ENCODE assay signal across 1 cellular context in the genomic region with DNA sequence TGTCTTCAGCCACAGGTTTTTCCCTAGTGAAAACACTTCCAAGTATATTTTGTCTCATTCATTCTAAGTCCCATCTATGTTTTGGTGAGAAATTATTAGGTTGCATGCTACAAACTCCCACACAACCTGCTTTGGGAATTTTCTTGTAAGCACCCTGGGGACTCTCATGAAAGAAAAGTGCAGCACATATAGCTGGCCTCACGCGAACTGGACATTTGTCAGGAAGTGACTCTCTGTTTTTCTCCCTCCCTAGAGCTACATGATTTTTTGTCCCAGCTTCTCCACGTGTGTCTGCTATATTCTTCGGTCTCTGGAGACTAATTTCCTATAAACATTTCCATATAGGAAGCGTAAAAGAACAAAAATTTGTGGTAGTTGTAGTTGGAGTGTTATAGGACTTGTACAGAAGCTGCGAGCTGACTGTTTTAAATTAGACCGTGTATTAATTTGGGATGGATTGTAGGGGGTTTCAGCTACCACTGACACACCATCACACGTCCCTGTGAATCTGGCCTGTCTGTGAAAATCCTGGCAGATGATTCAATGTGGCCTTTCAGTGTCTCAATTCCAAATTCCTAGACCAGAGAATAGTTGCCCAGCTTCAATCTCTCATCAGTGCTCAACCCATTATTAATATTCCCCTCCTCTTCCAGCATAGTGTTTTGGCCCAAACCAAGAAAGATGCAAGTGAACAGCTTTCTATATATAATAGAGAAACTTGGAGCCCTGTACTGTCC.
TF ChIP-seq lines count a peak whose summit lies in the region.

No MANE protein-coding gene starts in this region.

TF ChIP-seq in GM23338, 12 proteins besides CTCF, POLR2A, EP300 and RAD21 (continued from another document):
- TF ChIP-seq, protein P1, sequence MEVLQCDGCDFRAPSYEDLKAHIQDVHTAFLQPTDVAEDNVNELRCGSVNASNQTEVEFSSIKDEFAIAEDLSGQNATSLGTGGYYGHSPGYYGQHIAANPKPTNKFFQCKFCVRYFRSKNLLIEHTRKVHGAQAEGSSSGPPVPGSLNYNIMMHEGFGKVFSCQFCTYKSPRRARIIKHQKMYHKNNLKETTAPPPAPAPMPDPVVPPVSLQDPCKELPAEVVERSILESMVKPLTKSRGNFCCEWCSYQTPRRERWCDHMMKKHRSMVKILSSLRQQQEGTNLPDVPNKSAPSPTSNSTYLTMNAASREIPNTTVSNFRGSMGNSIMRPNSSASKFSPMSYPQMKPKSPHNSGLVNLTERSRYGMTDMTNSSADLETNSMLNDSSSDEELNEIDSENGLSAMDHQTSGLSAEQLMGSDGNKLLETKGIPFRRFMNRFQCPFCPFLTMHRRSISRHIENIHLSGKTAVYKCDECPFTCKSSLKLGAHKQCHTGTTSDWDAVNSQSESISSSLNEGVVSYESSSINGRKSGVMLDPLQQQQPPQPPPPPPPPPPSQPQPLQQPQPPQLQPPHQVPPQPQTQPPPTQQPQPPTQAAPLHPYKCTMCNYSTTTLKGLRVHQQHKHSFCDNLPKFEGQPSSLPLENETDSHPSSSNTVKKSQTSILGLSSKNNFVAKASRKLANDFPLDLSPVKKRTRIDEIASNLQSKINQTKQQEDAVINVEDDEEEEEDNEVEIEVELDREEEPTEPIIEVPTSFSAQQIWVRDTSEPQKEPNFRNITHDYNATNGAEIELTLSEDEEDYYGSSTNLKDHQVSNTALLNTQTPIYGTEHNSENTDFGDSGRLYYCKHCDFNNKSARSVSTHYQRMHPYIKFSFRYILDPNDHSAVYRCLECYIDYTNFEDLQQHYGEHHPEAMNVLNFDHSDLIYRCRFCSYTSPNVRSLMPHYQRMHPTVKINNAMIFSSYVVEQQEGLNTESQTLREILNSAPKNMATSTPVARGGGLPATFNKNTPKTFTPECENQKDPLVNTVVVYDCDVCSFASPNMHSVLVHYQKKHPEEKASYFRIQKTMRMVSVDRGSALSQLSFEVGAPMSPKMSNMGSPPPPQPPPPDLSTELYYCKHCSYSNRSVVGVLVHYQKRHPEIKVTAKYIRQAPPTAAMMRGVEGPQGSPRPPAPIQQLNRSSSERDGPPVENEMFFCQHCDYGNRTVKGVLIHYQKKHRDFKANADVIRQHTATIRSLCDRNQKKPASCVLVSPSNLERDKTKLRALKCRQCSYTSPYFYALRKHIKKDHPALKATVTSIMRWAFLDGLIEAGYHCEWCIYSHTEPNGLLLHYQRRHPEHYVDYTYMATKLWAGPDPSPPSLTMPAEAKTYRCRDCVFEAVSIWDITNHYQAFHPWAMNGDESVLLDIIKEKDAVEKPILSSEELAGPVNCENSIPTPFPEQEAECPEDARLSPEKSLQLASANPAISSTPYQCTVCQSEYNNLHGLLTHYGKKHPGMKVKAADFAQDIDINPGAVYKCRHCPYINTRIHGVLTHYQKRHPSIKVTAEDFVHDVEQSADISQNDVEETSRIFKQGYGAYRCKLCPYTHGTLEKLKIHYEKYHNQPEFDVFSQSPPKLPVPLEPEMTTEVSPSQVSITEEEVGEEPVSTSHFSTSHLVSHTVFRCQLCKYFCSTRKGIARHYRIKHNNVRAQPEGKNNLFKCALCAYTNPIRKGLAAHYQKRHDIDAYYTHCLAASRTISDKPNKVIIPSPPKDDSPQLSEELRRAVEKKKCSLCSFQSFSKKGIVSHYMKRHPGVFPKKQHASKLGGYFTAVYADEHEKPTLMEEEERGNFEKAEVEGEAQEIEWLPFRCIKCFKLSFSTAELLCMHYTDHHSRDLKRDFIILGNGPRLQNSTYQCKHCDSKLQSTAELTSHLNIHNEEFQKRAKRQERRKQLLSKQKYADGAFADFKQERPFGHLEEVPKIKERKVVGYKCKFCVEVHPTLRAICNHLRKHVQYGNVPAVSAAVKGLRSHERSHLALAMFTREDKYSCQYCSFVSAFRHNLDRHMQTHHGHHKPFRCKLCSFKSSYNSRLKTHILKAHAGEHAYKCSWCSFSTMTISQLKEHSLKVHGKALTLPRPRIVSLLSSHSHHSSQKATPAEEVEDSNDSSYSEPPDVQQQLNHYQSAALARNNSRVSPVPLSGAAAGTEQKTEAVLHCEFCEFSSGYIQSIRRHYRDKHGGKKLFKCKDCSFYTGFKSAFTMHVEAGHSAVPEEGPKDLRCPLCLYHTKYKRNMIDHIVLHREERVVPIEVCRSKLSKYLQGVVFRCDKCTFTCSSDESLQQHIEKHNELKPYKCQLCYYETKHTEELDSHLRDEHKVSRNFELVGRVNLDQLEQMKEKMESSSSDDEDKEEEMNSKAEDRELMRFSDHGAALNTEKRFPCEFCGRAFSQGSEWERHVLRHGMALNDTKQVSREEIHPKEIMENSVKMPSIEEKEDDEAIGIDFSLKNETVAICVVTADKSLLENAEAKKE (CRISPR knock-in tag; IDR thresholded peaks at IDR 0.05), result no peak
- no peak for TF ChIP-seq STAT1 (IDR thresholded peaks at IDR 0.05; ENCODE audit: unreplicated experiment)
- no peak for TF ChIP-seq EZH2phosphoT487 (IDR thresholded peaks at IDR 0.05; ENCODE audit: unreplicated experiment)
TF ChIP-seq in GM23338: peak in this region for 0.
